Comparison of ENCODE assay signal across 13 cellular contexts in the genomic region with DNA sequence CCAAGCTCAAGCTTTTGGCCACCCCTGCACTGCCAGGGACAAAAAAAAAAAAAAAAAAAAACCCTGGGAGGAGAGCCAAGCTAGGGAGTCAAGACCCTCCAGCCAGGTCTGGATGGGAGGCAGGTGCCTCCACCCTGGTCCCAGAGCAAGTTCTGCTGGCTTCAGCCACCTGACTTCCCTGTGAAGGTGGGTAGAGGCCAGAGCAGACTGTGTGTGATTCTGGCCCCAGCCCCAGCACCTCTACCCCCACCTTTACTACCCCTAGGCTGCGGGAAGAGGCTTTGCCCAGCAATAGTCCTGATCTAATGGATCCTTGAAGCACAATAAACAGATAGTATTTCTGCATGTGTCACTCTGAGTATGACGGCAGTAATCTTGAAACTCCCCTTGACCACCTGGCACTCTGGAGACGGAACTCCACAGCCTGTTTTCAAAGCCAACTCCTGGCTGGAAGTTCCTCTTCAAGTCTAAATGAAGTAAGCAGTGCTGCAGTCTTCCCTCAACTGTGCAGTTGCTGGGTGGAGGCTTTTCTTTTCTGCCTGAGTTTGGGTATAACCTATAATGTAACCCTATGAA. TPM values are rescaled to one million over a fixed set of nuclear protein-coding genes. Genes with fewer than 3 reads are reported as not detected.
DNase-seq lines count a peak whose midpoint lies in the region; ATAC-seq, FAIRE-seq and TF ChIP-seq lines count a peak whose summit lies in the region.
"Had no signal": no experiment of that assay in that cellular context is flagged by ENCODE, and none has a peak within 500 bp of the region (broad histone marks: within the 10 kb centered on the region; RNA-seq: fewer than 3 reads in every experiment).

No MANE protein-coding gene starts in this region.

- H2AFZ ChIP-seq in ACC112 (ENCODE audit: low read length, unreplicated experiment) (peak overlapping the region; percentile 86), DND-41 (ENCODE audit: low read depth, low read length) (no peak overlapping the region), GM12878 (ENCODE audit: control insufficient read depth, low read depth, low read length) (no peak overlapping the region)

- H3K4me2 ChIP-seq in DND-41 (ENCODE audit: insufficient read depth, low read length) (peak overlapping the region; percentile 75), GM12878 (ENCODE audit: control insufficient read depth, insufficient read depth) (0 out of 2 replicates have a peak overlapping the region, but pooled peaks have one; percentile 72)

- H3K79me2 ChIP-seq in ACC112 (ENCODE audit: control insufficient read depth, insufficient read depth, low read length, unreplicated experiment) (no peaks in the 10 kb centered on the region), DND-41 (ENCODE audit: insufficient read depth, low read length) (no peaks in the 10 kb centered on the region), GM12878 (ENCODE audit: control insufficient read depth, insufficient read depth, low read length) (no peaks in the 10 kb centered on the region)

- H3K36me3 Mint-ChIP-seq in mesothelial cell of epicardium, result no peaks in the 10 kb centered on the region

- DNase-seq in DND-41, result no peak
- no peak for DNase-seq in GM12878 (ENCODE audit: low read depth, low spot score)
- no peak for DNase-seq in mesothelial cell of epicardium (ENCODE audit: low spot score in 2 of 2, unreplicated experiment in 2 of 2)
- DNase-seq in glomerular visceral epithelial cell (ENCODE audit: extremely low spot score), result no peak
- no peak for DNase-seq in stimulated activated naive CD8-positive, alpha-beta T cell treated with anti-CD3 and anti-CD28 coated beads, Interleukin-15, amount 100 ng/mL, for 72 hours
- DNase-seq in NCI-H510A (lab: John Stamatoyannopoulos, UW), result no peak
- no peak for DNase-seq in activated effector memory CD4-positive, alpha-beta T cell treated with Interleukin-2 at 50 U/mL for 16 hours
- DNase-seq: NCI-H1694 treated with DMSO at 0.1 percent for 48 hours had no signal

- H3K4me1 Mint-ChIP-seq in mesothelial cell of epicardium, result peaks cover 12% of the 10 kb centered on the region
- peaks cover 19% of the 10 kb centered on the region for H3K4me1 Mint-ChIP-seq in stimulated activated naive CD8-positive, alpha-beta T cell treated with anti-CD3 and anti-CD28 coated beads, Interleukin-15, amount 100 ng/mL, for 72 hours

- BruUV-seq in GM12878 (replicated peaks; lab: Mats Ljungman, UMichigan), result no TSS peak

- H3K9me3 Mint-ChIP-seq in mesothelial cell of epicardium, result no peaks in the 10 kb centered on the region
- no peaks in the 10 kb centered on the region for H3K9me3 Mint-ChIP-seq in stimulated activated naive CD8-positive, alpha-beta T cell treated with anti-CD3 and anti-CD28 coated beads, Interleukin-15, amount 100 ng/mL, for 72 hours

- ATAC-seq in DND-41 (ENCODE audit: insufficient read depth, low read depth) (no peak), GM12878 (no peak)
- ATAC-seq in stimulated activated naive CD8-positive, alpha-beta T cell treated with anti-CD3 and anti-CD28 coated beads, Interleukin-15, amount 100 ng/mL, for 72 hours, result no peak

- in situ Hi-C loops in GM12878 (cut with MboI), result no loop called here

- CTCF ChIA-PET in GM12878 (lab: Yijun Ruan, JAX), result interaction anchor here (0.8 to 6.1 kb wide), 11 partner anchors 12 to 1137 kb away, joined by 3 to 71 read pairs (median 5); partner anchors contain the start of genes FOXD2, PDZK1IP1 and STIL

- no peaks in the 10 kb centered on the region for H3K36me3 ChIP-seq in ACC112 (ENCODE audit: insufficient read depth, low read length)
- no peaks in the 10 kb centered on the region for H3K36me3 ChIP-seq in DND-41 (ENCODE audit: insufficient read depth, low read length)
- no peaks in the 10 kb centered on the region for H3K36me3 ChIP-seq in GM12878 (ENCODE audit: control insufficient read depth in 2 of 2, insufficient read depth in 2 of 2, low read length in 1 of 2)
- H3K36me3 ChIP-seq: HAP-1 had no signal

- SMC1A ChIA-PET in GM12878 (lab: Charles Lee; ENCODE audit: uncharacterized antibody, unreplicated experiment), result interaction anchor here (1.4 to 2.7 kb wide), 2 partner anchors 11 to 83 kb away, joined by 5 to 20 read pairs; no protein-coding TSS in a partner anchor

- H3K9me3 ChIP-seq in DND-41 (ENCODE audit: insufficient read depth, low read length, severe bottlenecking), result no peaks in the 10 kb centered on the region
- no peaks in the 10 kb centered on the region for H3K9me3 ChIP-seq in GM12878 (replicated peaks; ENCODE audit: control insufficient read depth, insufficient read depth, low read length)
- H3K9me3 ChIP-seq: HAP-1 had no signal

- peak overlapping the region; percentile 6 for H3K4me3 Mint-ChIP-seq in mesothelial cell of epicardium
- H3K4me3 Mint-ChIP-seq in stimulated activated naive CD8-positive, alpha-beta T cell treated with anti-CD3 and anti-CD28 coated beads, Interleukin-15, amount 100 ng/mL, for 72 hours, result no peak overlapping the region

- no peak overlapping the region for H3K27ac ChIP-seq in ACC112 (ENCODE audit: low read depth, low read length)
- H3K27ac ChIP-seq in DND-41 (ENCODE audit: low read length), result no peak overlapping the region
- no peak overlapping the region for H3K27ac ChIP-seq in GM12878 (ENCODE audit: control insufficient read depth, insufficient read depth)

- H3K4me3 ChIP-seq in ACC112 (ENCODE audit: low read depth, low read length) (peak overlapping the region; percentile 79), DND-41 (ENCODE audit: low read depth in 1 of 2, low read length in 2 of 2) (no peak overlapping the region), GM12878 (no peak overlapping the region)

- POLR2A ChIA-PET in GM12878 (lab: Charles Lee), result no interaction called here

- H3K9ac ChIP-seq in DND-41 (ENCODE audit: low read depth, low read length) (no peak overlapping the region), GM12878 (ENCODE audit: control insufficient read depth, insufficient read depth, low read length) (no peak overlapping the region)

- no peaks in the 10 kb centered on the region for H3K27me3 ChIP-seq in ACC112 (ENCODE audit: insufficient read depth, low read length)
- no peaks in the 10 kb centered on the region for H3K27me3 ChIP-seq in DND-41 (ENCODE audit: insufficient read depth, low read length, poor library complexity)
- H3K27me3 ChIP-seq in GM12878 (replicated peaks in 1 of 2; ENCODE audit: control insufficient read depth in 2 of 2, insufficient read depth in 2 of 2, low read length in 1 of 2), result no peaks in the 10 kb centered on the region

- H3K4me1 ChIP-seq in ACC112 (ENCODE audit: control insufficient read depth, insufficient read depth, low read length, unreplicated experiment) (peaks cover 19% of the 10 kb centered on the region), DND-41 (ENCODE audit: insufficient read depth, low read length) (peaks cover 13% of the 10 kb centered on the region), GM12878 (ENCODE audit: control insufficient read depth, insufficient read depth, low read length) (peaks cover 3% of the 10 kb centered on the region; the same call in 1 of the 2 replicates)

- TF ChIP-seq CTCF in DND-41 (IDR thresholded peaks at IDR 0.05; ENCODE audit: borderline replicate concordance, extremely low read depth, low read length, poor library complexity, severe bottlenecking) (no peak), GM12878 (IDR thresholded peaks at IDR 0.05 in 2 of 3, conservative IDR thresholded peaks at IDR 0.05 in 1 of 3; ENCODE audit: control insufficient read depth in 2 of 3, extremely low read depth in 1 of 3, insufficient read depth in 1 of 3, low read depth in 3 of 3, low read length in 3 of 3) (no peak), mesothelial cell of epicardium (IDR thresholded peaks at IDR 0.05; ENCODE audit: unreplicated experiment) (no peak)

- FAIRE-seq in GM12878 (lab: Jason Lieb, UNC), result no peak
- FAIRE-seq: bronchial epithelial cell had no signal

- H3K27me3 Mint-ChIP-seq in mesothelial cell of epicardium (ENCODE audit: low read depth), result peaks cover 44% of the 10 kb centered on the region
- peaks cover 62% of the 10 kb centered on the region for H3K27me3 Mint-ChIP-seq in stimulated activated naive CD8-positive, alpha-beta T cell treated with anti-CD3 and anti-CD28 coated beads, Interleukin-15, amount 100 ng/mL, for 72 hours

- 38% methylated on average over 3 of the region's 3 CpGs for WGBS in GM12878 (ENCODE audit: insufficient coverage, insufficient replicate concordance, low lambda C conversion rate, missing lambda C conversion rate)

- no peak for TF ChIP-seq RAD21 in GM12878 (IDR thresholded peaks at IDR 0.05; ENCODE audit: insufficient read depth, low read depth, low read length)

- intact Hi-C loops in GM12878 (cut with micrococcal nuclease; ENCODE audit: unreplicated experiment), result loop anchor here (1.0 to 10.0 kb wide), 5 partner anchors 83 to 546 kb away; partner anchors contain the start of gene FOXD2

- no peak for TF ChIP-seq EP300 in GM12878 (IDR thresholded peaks at IDR 0.05; ENCODE audit: borderline replicate concordance in 1 of 2, control insufficient read depth in 1 of 2, low read depth in 2 of 2, low read length in 2 of 2)

- no peak for TF ChIP-seq POLR2A in GM12878 (IDR thresholded peaks at IDR 0.05; ENCODE audit: low read depth, low read length)

- RAD21 ChIA-PET in GM12878 (lab: Charles Lee; ENCODE audit: unreplicated experiment), result interaction anchor here (0.8 to 2.3 kb wide), 6 partner anchors 10 to 495 kb away, joined by 3 to 19 read pairs (median 6); partner anchors contain the start of genes FOXD2 and PDZK1IP1

- no peak overlapping the region for H3K27ac Mint-ChIP-seq in mesothelial cell of epicardium
- H3K27ac Mint-ChIP-seq in stimulated activated naive CD8-positive, alpha-beta T cell treated with anti-CD3 and anti-CD28 coated beads, Interleukin-15, amount 100 ng/mL, for 72 hours, result no peak overlapping the region

- H4K20me1 ChIP-seq in DND-41 (ENCODE audit: insufficient read depth, low read length) (no peaks in the 10 kb centered on the region), GM12878 (ENCODE audit: control insufficient read depth, insufficient read depth) (no peaks in the 10 kb centered on the region)

RNA-seq across cellular contexts. Expression of gene PDZK1IP1, which starts 9.8 kb away (rescaled TPM):
- not detected in 2 replicates for total RNA-seq in GM12878 (2013; cell fraction: nucleolus; rRNA removed)
- total RNA-seq in GM12878 (2014; rRNA removed), result not detected in 2 replicates
- not detected in 2 replicates for total RNA-seq in GM12878 (2014; rRNA removed; fragmentation: Illumina TruSeq; extraction: Trizol)
- not detected in 2 replicates for total RNA-seq in GM12878 (2021)
- not detected for polyA plus RNA-seq in GM12878 (2011; ENCODE audit: low read depth)
- not detected in 2 replicates for polyA plus RNA-seq in GM12878 (2011; rRNA removed)
- polyA plus RNA-seq in GM12878 (2011; cell fraction: cytosol; rRNA removed), result not detected in 2 replicates
- polyA plus RNA-seq in GM12878 (2011; cell fraction: nucleus; rRNA removed), result not detected in 2 replicates
- not detected in 2 replicates for polyA plus RNA-seq in GM12878 (2012)
- not detected in 2 replicates for polyA plus RNA-seq in GM12878 (2014; fragmentation: Illumina TruSeq; extraction: Trizol)
- not detected for polyA plus RNA-seq in GM12878 (2014; fragmentation: Nextera tagmentation; extraction: Ambion mirVana)
- not detected in 2 replicates for polyA plus RNA-seq in GM12878 (2014; rRNA removed)
- polyA plus RNA-seq in GM12878 (2016; fragmentation: Nextera tagmentation; extraction: Ambion mirVana), result not detected
- polyA minus RNA-seq in GM12878 (2011; rRNA and poly(A)+ RNA removed), result not detected in 2 replicates
- polyA minus RNA-seq in GM12878 (2011; cell fraction: cytosol; rRNA and poly(A)+ RNA removed), result not detected in 2 replicates
- not detected in 2 replicates for polyA minus RNA-seq in GM12878 (2011; cell fraction: nucleus; rRNA and poly(A)+ RNA removed)
- not detected in 3 replicates for total RNA-seq in mesothelial cell of epicardium
- polyA plus RNA-seq: neural cell had no signal

RNA-seq across cellular contexts. Expression of gene CYP4A22, which starts 42.8 kb away (rescaled TPM):
- not detected in 2 replicates for total RNA-seq in GM12878 (2013; cell fraction: nucleolus; rRNA removed)
- total RNA-seq in GM12878 (2014; rRNA removed), result not detected in 2 replicates
- not detected in 2 replicates for total RNA-seq in GM12878 (2014; rRNA removed; fragmentation: Illumina TruSeq; extraction: Trizol)
- not detected in 2 replicates for total RNA-seq in GM12878 (2021)
- not detected for polyA plus RNA-seq in GM12878 (2011; ENCODE audit: low read depth)
- not detected in 2 replicates for polyA plus RNA-seq in GM12878 (2011; rRNA removed)
- polyA plus RNA-seq in GM12878 (2011; cell fraction: cytosol; rRNA removed), result not detected in 2 replicates
- not detected in 2 replicates for polyA plus RNA-seq in GM12878 (2011; cell fraction: nucleus; rRNA removed)
- not detected in 2 replicates for polyA plus RNA-seq in GM12878 (2012)
- polyA plus RNA-seq in GM12878 (2014; fragmentation: Illumina TruSeq; extraction: Trizol), result not detected in 2 replicates
- not detected for polyA plus RNA-seq in GM12878 (2014; fragmentation: Nextera tagmentation; extraction: Ambion mirVana)
- not detected in 2 replicates for polyA plus RNA-seq in GM12878 (2014; rRNA removed)
- not detected for polyA plus RNA-seq in GM12878 (2016; fragmentation: Nextera tagmentation; extraction: Ambion mirVana)
- not detected in 2 replicates for polyA minus RNA-seq in GM12878 (2011; rRNA and poly(A)+ RNA removed)
- not detected in 2 replicates for polyA minus RNA-seq in GM12878 (2011; cell fraction: cytosol; rRNA and poly(A)+ RNA removed)
- not detected in 2 replicates for polyA minus RNA-seq in GM12878 (2011; cell fraction: nucleus; rRNA and poly(A)+ RNA removed)
- not detected in 3 replicates for total RNA-seq in mesothelial cell of epicardium
- total RNA-seq: bronchial epithelial cell, esophagus mucosa had no signal
- polyA plus RNA-seq: neural cell had no signal

RNA-seq across cellular contexts. Expression of gene TAL1, which starts 51.9 kb away (rescaled TPM):
- not detected in 2 replicates for total RNA-seq in GM12878 (2013; cell fraction: nucleolus; rRNA removed)
- total RNA-seq in GM12878 (2014; rRNA removed), result not detected in 2 replicates
- not detected in 2 replicates for total RNA-seq in GM12878 (2014; rRNA removed; fragmentation: Illumina TruSeq; extraction: Trizol)
- total RNA-seq in GM12878 (2021), result 0.05 TPM in 2 replicates
- polyA plus RNA-seq in GM12878 (2011; ENCODE audit: low read depth), result not detected
- polyA plus RNA-seq in GM12878 (2011; rRNA removed), result not detected in 2 replicates
- not detected in 2 replicates for polyA plus RNA-seq in GM12878 (2011; cell fraction: cytosol; rRNA removed)
- polyA plus RNA-seq in GM12878 (2011; cell fraction: nucleus; rRNA removed), result not detected in 2 replicates
- polyA plus RNA-seq in GM12878 (2012), result not detected in 2 replicates
- not detected in 2 replicates for polyA plus RNA-seq in GM12878 (2014; fragmentation: Illumina TruSeq; extraction: Trizol)
- polyA plus RNA-seq in GM12878 (2014; fragmentation: Nextera tagmentation; extraction: Ambion mirVana), result not detected
- not detected in 2 replicates for polyA plus RNA-seq in GM12878 (2014; rRNA removed)
- not detected for polyA plus RNA-seq in GM12878 (2016; fragmentation: Nextera tagmentation; extraction: Ambion mirVana)
- not detected in 2 replicates for polyA minus RNA-seq in GM12878 (2011; rRNA and poly(A)+ RNA removed)
- polyA minus RNA-seq in GM12878 (2011; cell fraction: cytosol; rRNA and poly(A)+ RNA removed), result not detected in 2 replicates
- not detected in 2 replicates for polyA minus RNA-seq in GM12878 (2011; cell fraction: nucleus; rRNA and poly(A)+ RNA removed)
- 0.09 to 0.24 TPM in 2 of 3 replicates, not detected in the other for total RNA-seq in mesothelial cell of epicardium
- total RNA-seq: bronchial epithelial cell had no signal
- polyA plus RNA-seq: neural cell had no signal
